Comparison of ENCODE assay signal across 22 cellular contexts in genomic region chr1:6872573-6873261, GRCh38.
DNase-seq lines count a peak whose midpoint lies in the region; ATAC-seq and TF ChIP-seq lines count a peak whose summit lies in the region.
"Had no signal": no experiment of that assay in that cellular context is flagged by ENCODE, and none has a peak within 500 bp of the region (broad histone marks: within the 10 kb centered on the region; RNA-seq: fewer than 3 reads in every experiment).

No MANE protein-coding gene starts in this region.

- no peaks in the 10 kb centered on the region for H3K9me3 Mint-ChIP-seq in MCF 10A (ENCODE audit: unreplicated experiment)
- H3K9me3 Mint-ChIP-seq: CD14-positive monocyte, nephron progenitor cell had no signal

- H3K27ac Mint-ChIP-seq in MCF 10A (ENCODE audit: low read depth, unreplicated experiment) = peak overlapping the region; percentile 88
- H3K27ac Mint-ChIP-seq: CD14-positive monocyte, nephron progenitor cell had no signal

- intact Hi-C loops in MCF 10A (cut with micrococcal nuclease) = no loop called here
- intact Hi-C loops in breast epithelium (cut with DNase I; ENCODE audit: low total_unique reads) = no loop called here
- intact Hi-C loops in tibial artery (cut with DNase I; ENCODE audit: low total_unique reads) = no loop called here

- DNase-seq in MCF 10A (ENCODE audit: unreplicated experiment) (no peak), breast epithelium (ENCODE audit: low spot score in 2 of 2) (no peak), adipocyte (ENCODE audit: low read depth) (peak; percentile 56), fibroblast of pulmonary artery (ENCODE audit: low read depth) (peak; percentile 13), tibial artery (no peak), medulla oblongata (ENCODE audit: extremely low spot score) (no peak), SHP77 (lab: John Stamatoyannopoulos, UW) (no peak)
- DNase-seq: activated CD4-positive, alpha-beta T cell treated with anti-CD3 and anti-CD28 coated beads for 48 hours; activated gamma-delta T cell treated with Interleukin-2 at 50 U/mL for 16 hours; anterior cingulate cortex; foreskin melanocyte; H7; hypothalamus; NCI-H1436 treated with DMSO at 0.1 percent for 48 hours; NCI-H82; nephron progenitor cell; psoas muscle; stimulated activated CD8-positive, alpha-beta memory T cell treated with anti-CD3 and anti-CD28 coated beads, Interleukin-4, amount 100 ng/mL, for 48 hours; substantia nigra had no signal

- H3K4me3 Mint-ChIP-seq in MCF 10A (ENCODE audit: unreplicated experiment) = no peak overlapping the region
- H3K4me3 Mint-ChIP-seq: CD14-positive monocyte, nephron progenitor cell had no signal

- no peak for TF ChIP-seq CTCF in MCF 10A (IDR thresholded peaks at IDR 0.05; ENCODE audit: unreplicated experiment)
- TF ChIP-seq CTCF in breast epithelium (IDR thresholded peaks at IDR 0.05) = no peak
- no peak for TF ChIP-seq CTCF in fibroblast of pulmonary artery (IDR thresholded peaks at IDR 0.05; ENCODE audit: low read length, missing control alignments)
- no peak for TF ChIP-seq CTCF in tibial artery (IDR thresholded peaks at IDR 0.05)

- no peak for ATAC-seq in GM21723 (IDR thresholded peaks at IDR 0.05; ENCODE audit: unreplicated experiment)
- ATAC-seq: psoas muscle had no signal

- H3K36me3 ChIP-seq in breast epithelium (no peaks in the 10 kb centered on the region), adipocyte (ENCODE audit: control insufficient read depth, insufficient read depth, low read length, severe bottlenecking) (peaks cover 3% of the 10 kb centered on the region), tibial artery (peaks cover 0 to 15% (median 8%) of the 10 kb centered on the region in 3 donors)

- H3K4me1 ChIP-seq in breast epithelium (peaks cover 6 to 16% of the 10 kb centered on the region in 2 donors), adipocyte (ENCODE audit: control insufficient read depth, insufficient read depth, low read length) (peaks cover 33% of the 10 kb centered on the region), tibial artery (peaks cover 0 to 75% (median 50%) of the 10 kb centered on the region in 4 donors)

- peaks cover 40% of the 10 kb centered on the region for H3K4me1 Mint-ChIP-seq in MCF 10A (ENCODE audit: insufficient read depth, unreplicated experiment)

- H3K4me3 ChIP-seq in breast epithelium (no peak overlapping the region), adipocyte (ENCODE audit: low read length) (no peak overlapping the region), fibroblast of pulmonary artery (replicated peaks; ENCODE audit: low read depth, low read length) (no peak overlapping the region), tibial artery (no peak overlapping the region)
- H3K4me3 ChIP-seq: coronary artery, psoas muscle had no signal

- CTCF ChIA-PET in MCF 10A (lab: Yijun Ruan, JAX) = interaction anchor here (0.6 to 2.1 kb wide), 7 partner anchors 10 to 145 kb away, joined by 3 to 11 read pairs (median 3); no protein-coding TSS in a partner anchor

- H3K27me3 Mint-ChIP-seq in MCF 10A (ENCODE audit: insufficient read depth, unreplicated experiment) = no peaks in the 10 kb centered on the region

- BruUV-seq in MCF 10A (replicated peaks; lab: Mats Ljungman, UMichigan) = TSS peak; percentile 9

- POLR2A ChIA-PET in MCF 10A (lab: Yijun Ruan, JAX) = interaction anchor here (0.7 to 5.3 kb wide), 7 partner anchors 9 to 111 kb away, joined by 3 to 37 read pairs (median 4); no protein-coding TSS in a partner anchor

- H3K27ac ChIP-seq in breast epithelium (no peak overlapping the region), tibial artery (peak overlapping the region; percentile 6 to 41)
- H3K27ac ChIP-seq: psoas muscle had no signal

- H3K36me3 Mint-ChIP-seq in MCF 10A (ENCODE audit: insufficient read depth, unreplicated experiment) = peaks cover 16% of the 10 kb centered on the region

- H3K27me3 ChIP-seq in breast epithelium (no peaks in the 10 kb centered on the region), adipocyte (replicated peaks; ENCODE audit: control insufficient read depth, insufficient read depth, low read length) (no peaks in the 10 kb centered on the region), tibial artery (no peaks in the 10 kb centered on the region)

- no peaks in the 10 kb centered on the region for H3K9me3 ChIP-seq in breast epithelium
- H3K9me3 ChIP-seq in adipocyte (ENCODE audit: control insufficient read depth, low read length) = no peaks in the 10 kb centered on the region
- H3K9me3 ChIP-seq in tibial artery = no peaks in the 10 kb centered on the region
- H3K9me3 ChIP-seq: psoas muscle had no signal

- H3K9ac ChIP-seq in adipocyte (ENCODE audit: low read length) = no peak overlapping the region

- no peak for TF ChIP-seq POLR2A in breast epithelium (IDR thresholded peaks at IDR 0.05)

Comparison
In these comparisons a context has a peak if more than half of its experiments do, and no peak if none do; other contexts are left out.
1. DNase-seq: peak in adipocyte (single experiment) and fibroblast of pulmonary artery (single experiment); none in MCF 10A (single experiment), breast epithelium (0 of 2), tibial artery (0 of 2), medulla oblongata (single experiment) and SHP77 (0 of 2).
2. H3K27ac ChIP-seq: peak in tibial artery (2 of 2); none in breast epithelium (0 of 2).